In the genomic region with DNA sequence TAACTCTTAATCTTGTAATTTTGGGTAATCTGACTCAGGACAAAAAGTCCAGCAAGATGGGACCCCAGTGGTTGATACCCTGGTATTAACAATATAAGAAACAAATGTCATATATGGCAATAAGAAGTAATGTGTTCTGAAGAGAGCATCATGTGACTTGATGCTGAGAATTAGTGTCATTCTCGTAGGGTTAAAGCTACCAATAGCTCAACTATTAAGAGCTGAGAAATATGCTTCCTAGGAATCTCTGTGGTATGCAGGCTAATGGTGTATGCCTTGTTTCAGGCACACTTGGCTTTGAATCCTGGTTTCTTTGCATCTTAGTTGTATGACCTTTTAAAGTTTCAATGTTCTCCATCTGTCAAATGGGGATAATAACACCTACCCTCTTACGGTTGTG, we compare ENCODE assay signal across 25 cellular contexts. TPM values are rescaled to one million over a fixed set of nuclear protein-coding genes. Genes with fewer than 3 reads are reported as not detected.
"Had no signal": no experiment of that assay in that cellular context is flagged by ENCODE, and none has a peak within 500 bp of the region (broad histone marks: within the 10 kb centered on the region; RNA-seq: fewer than 3 reads in every experiment).

No MANE protein-coding gene starts in this region.

- H3K9me3 ChIP-seq: adrenal gland, SK-N-SH had no signal

- DNase-seq: activated CD4-positive, alpha-beta T cell treated with anti-CD3 and anti-CD28 coated beads for 4 hours; activated CD8-positive, alpha-beta memory T cell treated with anti-CD3 and anti-CD28 coated beads, Interleukin-2, amount 50 U/mL, for 48 hours; activated CD8-positive, alpha-beta T cell treated with anti-CD3 and anti-CD28 coated beads, Interleukin-2, amount 10 ng/mL, durations not matched to agents 7 days and 5 days; activated naive CD4-positive, alpha-beta T cell treated with anti-CD3 and anti-CD28 coated beads, Interleukin-2, amount 50 U/mL, for 16 hours; activated naive CD8-positive, alpha-beta T cell treated with anti-CD3 and anti-CD28 coated beads, Interleukin-2, amount 10 ng/mL, durations not matched to agents 7 days and 5 days; activated T-cell treated with anti-CD3 and anti-CD28 coated beads, Interleukin-2, amount 50 U/mL, for 1 hour; adrenal gland; anterior cingulate cortex; caudate nucleus; NCI-H1092; NCI-H1417; NCI-H2029; NCI-H2107; NCI-H345; NCI-H510A; NCI-H526 treated with DMSO at 0.1 percent for 48 hours; NCI-H82; RPMI8226; SK-N-SH; T-helper 1 cell had no signal

- H3K4me3 ChIP-seq: adrenal gland had no signal

- H3K36me3 ChIP-seq: adrenal gland had no signal

- H3K27ac ChIP-seq: KMS-11 had no signal

- H3K9ac ChIP-seq: KMS-11, SK-N-SH had no signal

- ATAC-seq: activated CD4-positive, CD25-positive, alpha-beta regulatory T cell treated with anti-CD3 and anti-CD28 coated beads, Interleukin-2, amount 50 U/mL, for 24 hours; activated CD8-positive, alpha-beta T cell treated with anti-CD3 and anti-CD28 coated beads, Interleukin-2, amount 10 ng/mL, durations not matched to agents 7 days and 5 days; Right ventricle myocardium inferior had no signal

RNA-seq across cellular contexts. Expression of gene MYRFL, which starts 9.1 kb away (rescaled TPM):
- total RNA-seq: activated CD8-positive, alpha-beta T cell treated with anti-CD3 and anti-CD28 coated beads, Interleukin-2, amount 10 ng/mL, durations not matched to agents 7 days and 5 days; activated naive CD8-positive, alpha-beta T cell treated with anti-CD3 and anti-CD28 coated beads, Interleukin-2, amount 10 ng/mL, durations not matched to agents 7 days and 5 days; MCF 10A; T-helper 2 cell treated with Interferon-gamma antibody and Interleukin-4, amounts not matched to agents 100 ng/mL and 5 ng/mL, for 36 hours had no signal
